20 cellular contexts compared by ENCODE assay signal in the genomic region with DNA sequence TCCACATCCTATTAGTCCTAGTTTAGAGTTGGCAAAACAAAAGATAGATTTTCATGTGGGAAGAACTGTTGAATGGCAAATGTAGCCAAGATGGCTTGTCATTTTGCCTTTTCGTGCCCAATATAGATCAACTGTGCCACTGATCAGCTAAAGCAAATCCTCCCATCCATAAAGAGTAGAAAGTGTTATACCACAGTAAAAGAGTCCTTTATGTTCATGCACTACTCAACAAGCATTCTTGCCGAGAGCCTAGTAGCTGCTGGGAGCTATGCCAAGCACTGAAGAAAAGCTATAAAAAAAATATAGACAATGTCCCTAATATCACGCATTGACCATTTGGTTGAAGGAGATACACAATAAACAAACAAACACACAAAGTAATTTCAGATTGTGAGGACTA.
"Had no signal": no experiment of that assay in that cellular context is flagged by ENCODE, and none has a peak within 500 bp of the region (broad histone marks: within the 10 kb centered on the region; RNA-seq: fewer than 3 reads in every experiment).

No MANE protein-coding gene starts in this region.

- DNase-seq: colonic mucosa; cortex of kidney; dermis blood vessel endothelial cell; dorsolateral prefrontal cortex; effector CD4-positive, alpha-beta T cell; effector memory CD4-positive, alpha-beta T cell; foreskin keratinocyte; gastrocnemius medialis; glutamatergic neuron; head of caudate nucleus; heart right ventricle; hippocampal formation; left cardiac atrium; left lung; left ventricle myocardium superior; lower lobe of right lung; mesenchymal stem cell; mucosa of descending colon; naive B cell; naive thymus-derived CD8-positive, alpha-beta T cell had no signal

- ATAC-seq: foreskin keratinocyte; gastrocnemius medialis; left lung; lower lobe of right lung; mucosa of descending colon; naive thymus-derived CD8-positive, alpha-beta T cell had no signal
